In genomic region chr2:170783549-170783948, GRCh38 we compare ENCODE assay signal across 9 cellular contexts. TPM values are rescaled to one million over a fixed set of nuclear protein-coding genes. Genes with fewer than 3 reads are reported as not detected.
"Had no signal": no experiment of that assay in that cellular context is flagged by ENCODE, and none has a peak within 500 bp of the region (broad histone marks: within the 10 kb centered on the region; RNA-seq: fewer than 3 reads in every experiment).

No MANE protein-coding gene starts in this region.

- H3K27ac ChIP-seq: HL-60, KMS-11 had no signal

- FAIRE-seq: HTR-8/SVneo had no signal

- H3K4me2 ChIP-seq: KMS-11 had no signal

- DNase-seq: IMR-90, KBM-7, KG1 had no signal

- H3K9ac ChIP-seq: KMS-11 had no signal

RNA-seq across cellular contexts. Expression of gene ERICH2, which starts 13.4 kb away (rescaled TPM):
- total RNA-seq: HT-29, HT1080, IMR-90 had no signal
- polyA plus RNA-seq: IgD-negative memory B cell, IMR-90 had no signal

RNA-seq across cellular contexts. Expression of gene GAD1, which starts 33.1 kb away (rescaled TPM):
- total RNA-seq: IMR-90 had no signal
- polyA plus RNA-seq: IgD-negative memory B cell, IMR-90 had no signal
